8 cellular contexts compared by ENCODE assay signal in the genomic region with DNA sequence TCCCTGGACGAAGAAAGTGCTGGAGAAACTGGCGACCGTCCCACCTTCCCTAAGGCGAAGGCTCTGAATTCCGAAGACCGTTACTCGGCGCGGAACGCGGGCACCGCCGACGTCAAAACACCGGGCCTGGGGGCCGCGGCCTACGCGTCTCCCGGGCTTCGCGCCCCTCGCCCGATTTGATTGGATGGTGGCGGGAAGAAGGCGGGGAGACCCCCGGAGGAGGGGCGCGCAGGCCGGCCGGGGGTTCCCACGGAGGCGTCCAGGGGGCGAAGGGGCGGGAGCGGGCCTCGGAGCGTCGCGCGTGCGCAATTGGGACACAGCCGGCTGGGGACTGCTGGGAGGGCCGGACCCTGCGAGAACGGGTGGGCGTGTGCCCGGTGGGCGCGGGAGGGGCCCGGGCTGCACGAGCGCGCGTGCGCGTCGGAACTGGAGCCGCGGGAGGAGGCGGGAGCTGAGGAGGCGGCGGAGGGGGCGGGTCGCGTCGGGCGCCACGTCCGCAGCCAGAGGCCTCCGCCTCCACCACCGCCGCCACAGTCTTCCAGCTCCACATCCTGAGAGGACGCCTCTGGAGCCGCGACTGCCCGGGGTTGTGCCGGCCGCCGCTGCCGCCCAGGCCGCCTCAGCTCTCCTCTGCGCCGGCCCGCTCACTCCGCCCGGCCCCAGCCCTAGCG. TPM values are rescaled to one million over a fixed set of nuclear protein-coding genes. Genes with fewer than 3 reads are reported as not detected.
DNase-seq lines count a peak whose midpoint lies in the region; ATAC-seq, FAIRE-seq and TF ChIP-seq lines count a peak whose summit lies in the region.

A gene (plus strand): TSS at position 531 of the 671 bp plus-strand sequence. CDS start 11,210 bp downstream, outside the sequence.

- H3K4me1 ChIP-seq in A549 = peaks cover 29% of the 10 kb centered on the region; the same call in 2 of the 3 replicates
- H3K4me1 ChIP-seq in breast epithelium = peaks cover 0 to 15% of the 10 kb centered on the region in 2 donors
- no peaks in the 10 kb centered on the region for H3K4me1 ChIP-seq in iPS-20b (ENCODE audit: insufficient read depth, low read length)

- intact Hi-C loops in breast epithelium (cut with DNase I; ENCODE audit: low total_unique reads) = no loop called here

- H3K4me2 ChIP-seq in A549 = peak within 1 kb of the TSS; percentile 90

- peak; percentile 95 for TF ChIP-seq POLR2A in A549 (IDR thresholded peaks at IDR 0.05; ENCODE audit: low read length)
- peak; percentile 78 for TF ChIP-seq POLR2A in GM18526 (IDR thresholded peaks at IDR 0.05; ENCODE audit: extremely low read depth, insufficient read length)
- no peak for TF ChIP-seq POLR2A in breast epithelium (IDR thresholded peaks at IDR 0.05)

- no peak for TF ChIP-seq RAD21 in A549 (conservative IDR thresholded peaks at IDR 0.05 in 1 of 2, IDR thresholded peaks at IDR 0.05 in 1 of 2)

- TF ChIP-seq EP300 in A549 (IDR thresholded peaks at IDR 0.05) = no peak

- peak within 1 kb of the TSS; percentile 91 for H3K4me3 ChIP-seq in A549
- peak within 1 kb of the TSS; percentile 97 for H3K4me3 ChIP-seq in WERI-Rb-1 (ENCODE audit: low read depth, low read length)
- H3K4me3 ChIP-seq in breast epithelium = peak within 1 kb of the TSS; percentile 94 to 98 (median 95)
- peak within 1 kb of the TSS; percentile 72 for H3K4me3 ChIP-seq in iPS-20b (ENCODE audit: low read length)
- peak within 1 kb of the TSS; percentile 75 to 98 (median 85) for H3K4me3 ChIP-seq in skin epidermis

- peak; percentile 84 to 87 for ATAC-seq in A549
- peak; percentile 75 for ATAC-seq in HG03064 (IDR thresholded peaks at IDR 0.05; ENCODE audit: low read depth, unreplicated experiment)

- H3K36me3 ChIP-seq in WERI-Rb-1 (no peaks in the 10 kb centered on the region), breast epithelium (no peaks in the 10 kb centered on the region), iPS-20b (ENCODE audit: insufficient read depth, low read depth, low read length) (no peaks in the 10 kb centered on the region)

- CTCF ChIA-PET in A549 (lab: Yijun Ruan, JAX) = interaction anchor here (0.6 to 1.6 kb wide), 9 partner anchors 8 to 177 kb away, joined by 3 to 6 read pairs (median 4); no protein-coding TSS in a partner anchor

- no peaks in the 10 kb centered on the region for H3K27me3 ChIP-seq in WERI-Rb-1 (ENCODE audit: insufficient read depth, low read depth, severe bottlenecking)
- H3K27me3 ChIP-seq in breast epithelium = no peaks in the 10 kb centered on the region
- H3K27me3 ChIP-seq in iPS-20b (ENCODE audit: insufficient read depth, low read length) = peaks cover 14% of the 10 kb centered on the region; the same call in 1 of the 2 replicates

- POLR2A ChIA-PET in A549 (lab: Yijun Ruan, JAX) = interaction anchor here (0.6 to 2.6 kb wide), 13 partner anchors 9 to 803 kb away, joined by 3 to 24 read pairs (median 4); a partner anchor contains a TSS

- H3K9me3 ChIP-seq in A549 (no peaks in the 10 kb centered on the region), WERI-Rb-1 (ENCODE audit: severe bottlenecking) (no peaks in the 10 kb centered on the region), breast epithelium (no peaks in the 10 kb centered on the region), iPS-20b (ENCODE audit: insufficient read depth, low read depth, low read length) (no peaks in the 10 kb centered on the region; the same call in 1 of the 2 replicates)

- H3K27ac ChIP-seq in A549 = peak within 1 kb of the TSS; percentile 97 to 98
- H3K27ac ChIP-seq in WERI-Rb-1 = peak within 1 kb of the TSS; percentile 79
- H3K27ac ChIP-seq in breast epithelium = peak within 1 kb of the TSS; percentile 99 to 100
- no peak within 1 kb of the TSS for H3K27ac ChIP-seq in iPS-20b (ENCODE audit: low read length)
- H3K27ac ChIP-seq in skin epidermis = peak within 1 kb of the TSS; percentile 59 to 99 (median 92)

- no peak for FAIRE-seq in A549 (lab: Jason Lieb, UNC)

- DNase-seq in A549 (ENCODE audit: low read depth in 1 of 2, low spot score in 1 of 2) (peak; percentile 89 to 98), NCI-H2107 treated with DMSO at 0.1 percent for 48 hours (lab: John Stamatoyannopoulos, UW; ENCODE audit: unreplicated experiment) (peak; percentile 77), WERI-Rb-1 (peak; percentile 96), breast epithelium (ENCODE audit: low spot score in 2 of 2) (peak; percentile 83 to 88)

- H3K9ac ChIP-seq in iPS-20b (ENCODE audit: low read depth, low read length) = peak within 1 kb of the TSS; percentile 50; the same call in 1 of the 2 replicates

- TF ChIP-seq CTCF in A549 (IDR thresholded peaks at IDR 0.05) (no peak), WERI-Rb-1 (IDR thresholded peaks at IDR 0.05; ENCODE audit: low read depth, low read length) (no peak), breast epithelium (IDR thresholded peaks at IDR 0.05) (peak in 1 of 3 donors; percentile 10)

- WGBS in A549 (ENCODE audit: missing lambda C conversion rate) = 2% methylated on average over 34 of the region's 88 CpGs

TF ChIP-seq in A549, 52 proteins besides CTCF, POLR2A, EP300 and RAD21 (continues in another document):
- TF ChIP-seq POLR2AphosphoS2 (conservative IDR thresholded peaks at IDR 0.05; ENCODE audit: low read length) (no peak), HOXA7 (CRISPR knock-in tag; IDR thresholded peaks at IDR 0.05) (no peak), CHD2 (IDR thresholded peaks at IDR 0.05; ENCODE audit: low read length, partially characterized antibody) (no peak), CEBPB (IDR thresholded peaks at IDR 0.05) (no peak), ZSCAN20 (CRISPR knock-in tag; IDR thresholded peaks at IDR 0.05) (no peak), NFE2L2 (conservative IDR thresholded peaks at IDR 0.05; ENCODE audit: low read length) (no peak), EHMT2 (IDR thresholded peaks at IDR 0.05; ENCODE audit: low read depth) (no peak), NPAS2 (CRISPR knock-in tag; IDR thresholded peaks at IDR 0.05; ENCODE audit: borderline replicate concordance) (no peak), KDM5A (IDR thresholded peaks at IDR 0.05) (no peak), BHLHE40 (IDR thresholded peaks at IDR 0.05; ENCODE audit: low read depth, low read length) (no peak), ZC3H11A (IDR thresholded peaks at IDR 0.05) (no peak), HDAC2 (IDR thresholded peaks at IDR 0.05) (no peak), MAZ (IDR thresholded peaks at IDR 0.05; ENCODE audit: borderline replicate concordance, low read depth, low read length) (no peak), RFX5 (IDR thresholded peaks at IDR 0.05) (no peak), CBX2 (IDR thresholded peaks at IDR 0.05; ENCODE audit: borderline replicate concordance, low read depth) (no peak), JUN (IDR thresholded peaks at IDR 0.05) (peak; percentile 60 to 92; a peak in 3 of 5 replicates), ESRRA (IDR thresholded peaks at IDR 0.05; ENCODE audit: borderline replicate concordance, low read length) (no peak), JUNB (IDR thresholded peaks at IDR 0.05) (no peak), TFCP2L1 (CRISPR knock-in tag; IDR thresholded peaks at IDR 0.05) (no peak), RNF2 (IDR thresholded peaks at IDR 0.05; ENCODE audit: borderline replicate concordance, low read depth) (0 out of 2 replicates have a peak, but pooled peaks have one; percentile 37), HOXB13 (CRISPR knock-in tag; IDR thresholded peaks at IDR 0.05; ENCODE audit: low read depth) (no peak), CHD4 (IDR thresholded peaks at IDR 0.05; ENCODE audit: borderline replicate concordance) (no peak), SMC3 (IDR thresholded peaks at IDR 0.05) (no peak)
- TF ChIP-seq, protein P1, sequence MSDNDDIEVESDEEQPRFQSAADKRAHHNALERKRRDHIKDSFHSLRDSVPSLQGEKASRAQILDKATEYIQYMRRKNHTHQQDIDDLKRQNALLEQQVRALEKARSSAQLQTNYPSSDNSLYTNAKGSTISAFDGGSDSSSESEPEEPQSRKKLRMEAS (IDR thresholded peaks at IDR 0.05) = peak; percentile 96
- TF ChIP-seq, protein P2, sequence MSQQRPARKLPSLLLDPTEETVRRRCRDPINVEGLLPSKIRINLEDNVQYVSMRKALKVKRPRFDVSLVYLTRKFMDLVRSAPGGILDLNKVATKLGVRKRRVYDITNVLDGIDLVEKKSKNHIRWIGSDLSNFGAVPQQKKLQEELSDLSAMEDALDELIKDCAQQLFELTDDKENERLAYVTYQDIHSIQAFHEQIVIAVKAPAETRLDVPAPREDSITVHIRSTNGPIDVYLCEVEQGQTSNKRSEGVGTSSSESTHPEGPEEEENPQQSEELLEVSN (IDR thresholded peaks at IDR 0.05; ENCODE audit: borderline replicate concordance, low read depth) = peak; percentile 97; the same call in 1 of the 2 replicates
- TF ChIP-seq, protein P3, sequence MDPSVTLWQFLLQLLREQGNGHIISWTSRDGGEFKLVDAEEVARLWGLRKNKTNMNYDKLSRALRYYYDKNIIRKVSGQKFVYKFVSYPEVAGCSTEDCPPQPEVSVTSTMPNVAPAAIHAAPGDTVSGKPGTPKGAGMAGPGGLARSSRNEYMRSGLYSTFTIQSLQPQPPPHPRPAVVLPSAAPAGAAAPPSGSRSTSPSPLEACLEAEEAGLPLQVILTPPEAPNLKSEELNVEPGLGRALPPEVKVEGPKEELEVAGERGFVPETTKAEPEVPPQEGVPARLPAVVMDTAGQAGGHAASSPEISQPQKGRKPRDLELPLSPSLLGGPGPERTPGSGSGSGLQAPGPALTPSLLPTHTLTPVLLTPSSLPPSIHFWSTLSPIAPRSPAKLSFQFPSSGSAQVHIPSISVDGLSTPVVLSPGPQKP (IDR thresholded peaks at IDR 0.05; ENCODE audit: low read depth, low read length) = no peak
- TF ChIP-seq, protein P4, sequence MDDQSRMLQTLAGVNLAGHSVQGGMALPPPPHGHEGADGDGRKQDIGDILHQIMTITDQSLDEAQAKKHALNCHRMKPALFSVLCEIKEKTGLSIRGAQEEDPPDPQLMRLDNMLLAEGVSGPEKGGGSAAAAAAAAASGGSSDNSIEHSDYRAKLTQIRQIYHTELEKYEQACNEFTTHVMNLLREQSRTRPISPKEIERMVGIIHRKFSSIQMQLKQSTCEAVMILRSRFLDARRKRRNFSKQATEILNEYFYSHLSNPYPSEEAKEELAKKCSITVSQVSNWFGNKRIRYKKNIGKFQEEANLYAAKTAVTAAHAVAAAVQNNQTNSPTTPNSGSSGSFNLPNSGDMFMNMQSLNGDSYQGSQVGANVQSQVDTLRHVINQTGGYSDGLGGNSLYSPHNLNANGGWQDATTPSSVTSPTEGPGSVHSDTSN (IDR thresholded peaks at IDR 0.05) = no peak

RNA-seq across cellular contexts. Expression of the gene that starts here (rescaled TPM):
- polyA plus RNA-seq in A549 (2011; rRNA removed) (35.9 and 45.6 TPM in 2 replicates), A549 (2017; fragmentation: RNase III; extraction: RNeasy Plus Mini Kit Qiagen cat#74134 plus additional on column Dnase treatment) (31.9 to 33.7 TPM (median 33.4 TPM) in 3 replicates)
- polyA plus RNA-seq in A549 (2012; cell fraction: cytosol; rRNA removed) = 7.7 and 10.6 TPM in 2 replicates
- polyA plus RNA-seq in A549 (2012; cell fraction: nucleus; rRNA removed) = 5.6 and 5.9 TPM in 2 replicates
- polyA minus RNA-seq in A549 (2011; rRNA and poly(A)+ RNA removed) = 25.8 and 31.7 TPM in 2 replicates
- 10 to 100 TPM; 28.8 to 44.2 (median 37.0) TPM for total RNA-seq in breast epithelium
